ENCODE assay signal across 27 cellular contexts in genomic region chr1:8951246-8951645, GRCh38. TPM values are rescaled to one million over a fixed set of nuclear protein-coding genes. Genes with fewer than 3 reads are reported as not detected.
DNase-seq lines count a peak whose midpoint lies in the region; ATAC-seq and TF ChIP-seq lines count a peak whose summit lies in the region.
"Had no signal": no experiment of that assay in that cellular context is flagged by ENCODE, and none has a peak within 500 bp of the region (broad histone marks: within the 10 kb centered on the region; RNA-seq: fewer than 3 reads in every experiment).

No MANE protein-coding gene starts in this region.

- H3K4me1 ChIP-seq in endodermal cell (ENCODE audit: control insufficient read depth, insufficient read depth, low read length), result no peaks in the 10 kb centered on the region

- WGBS in endodermal cell (ENCODE audit: insufficient coverage in 1 of 2, insufficient read length in 1 of 2), 2 experiments, result 47 to 66% methylated on average over 5 to 6 of the region's 6 CpGs

- TF ChIP-seq CTCF in endodermal cell (conservative IDR thresholded peaks at IDR 0.05) (no peak), mesothelial cell of epicardium (IDR thresholded peaks at IDR 0.05; ENCODE audit: unreplicated experiment) (no peak)

- intact Hi-C loops in activated T-helper 1 cell treated with anti-CD3 and anti-CD28 coated beads, Interleukin-12 subunit alpha, Interleukin-12 subunit beta, Interleukin-2, Interleukin-4 antibody, amounts not matched to agents 30 ng/mL and 10 ng/mL and 1 ng/mL, durations not matched to agents 14 hours and 24 hours and 36 hours (cut with micrococcal nuclease), result no loop called here

- no peak overlapping the region for H3K9ac ChIP-seq in endodermal cell (ENCODE audit: extremely low read depth, low read length, poor library complexity, severe bottlenecking)
- H3K9ac ChIP-seq: BLaER1, GM23248, KMS-11 had no signal

- H3K9me3 Mint-ChIP-seq in activated naive CD4-positive, alpha-beta T cell treated with anti-CD3 and anti-CD28 coated beads, Interleukin-2, amount 10 ng/mL, durations not matched to agents 7 days and 5 days, result peaks cover 1% of the 10 kb centered on the region
- H3K9me3 Mint-ChIP-seq in activated T-helper 1 cell treated with anti-CD3 and anti-CD28 coated beads, Interleukin-12 subunit alpha, Interleukin-12 subunit beta, Interleukin-2, Interleukin-4 antibody, amounts not matched to agents 30 ng/mL and 10 ng/mL and 1 ng/mL, durations not matched to agents 14 hours and 24 hours and 36 hours, result no peaks in the 10 kb centered on the region
- H3K9me3 Mint-ChIP-seq in endodermal cell (no peaks in the 10 kb centered on the region), mesothelial cell of epicardium (no peaks in the 10 kb centered on the region)
- H3K9me3 Mint-ChIP-seq: CD8-positive, alpha-beta memory T cell; HFFc6 had no signal

- no peaks in the 10 kb centered on the region for H3K27me3 ChIP-seq in endodermal cell (ENCODE audit: control insufficient read depth, insufficient read depth, low read length, poor library complexity, severe bottlenecking)
- H3K27me3 ChIP-seq: BLaER1 had no signal

- CTCF ChIA-PET in activated naive CD4-positive, alpha-beta T cell treated with anti-CD3 and anti-CD28 coated beads, Interleukin-2, amount 10 ng/mL, durations not matched to agents 7 days and 5 days (lab: Charles Lee), result interaction anchor here (1.1 kb wide), 1 partner anchor 39 kb away, joined by 3 read pairs; no protein-coding TSS in a partner anchor

- H3K9me3 ChIP-seq in endodermal cell (ENCODE audit: control insufficient read depth, low read length), result no peaks in the 10 kb centered on the region
- H3K9me3 ChIP-seq: BLaER1 had no signal

- no peak for DNase-seq in activated naive CD4-positive, alpha-beta T cell treated with anti-CD3 and anti-CD28 coated beads, Interleukin-2, amount 10 ng/mL, durations not matched to agents 7 days and 5 days
- DNase-seq in activated naive CD4-positive, alpha-beta T cell treated with anti-CD3 and anti-CD28 coated beads, Interleukin-2, amount 50 U/mL, for 16 hours, result no peak
- DNase-seq in activated T-helper 1 cell treated with anti-CD3 and anti-CD28 coated beads, Interleukin-12 subunit alpha, Interleukin-12 subunit beta, Interleukin-2, Interleukin-4 antibody, amounts not matched to agents 30 ng/mL and 10 ng/mL and 1 ng/mL, durations not matched to agents 14 hours and 24 hours and 36 hours (ENCODE audit: low spot score), result no peak
- DNase-seq in endodermal cell (no peak), superior temporal gyrus (ENCODE audit: extremely low spot score) (peak; percentile 20), SW480 (ENCODE audit: low spot score) (no peak), mesothelial cell of epicardium (ENCODE audit: low spot score in 2 of 2, unreplicated experiment in 2 of 2) (no peak)
- DNase-seq: CD8-positive, alpha-beta memory T cell; DMS79; GDM1; GM23248; HFFc6; NCI-H1048; NCI-H1436 treated with DMSO at 0.1 percent for 48 hours; NCI-H2029 treated with DMSO at 0.1 percent for 48 hours; NCI-H2171 treated with DMSO at 0.1 percent for 48 hours; NCI-H774; PC-3 had no signal

- H3K27ac Mint-ChIP-seq in activated naive CD4-positive, alpha-beta T cell treated with anti-CD3 and anti-CD28 coated beads, Interleukin-2, amount 10 ng/mL, durations not matched to agents 7 days and 5 days, result peak overlapping the region; percentile 83
- H3K27ac Mint-ChIP-seq in activated T-helper 1 cell treated with anti-CD3 and anti-CD28 coated beads, Interleukin-12 subunit alpha, Interleukin-12 subunit beta, Interleukin-2, Interleukin-4 antibody, amounts not matched to agents 30 ng/mL and 10 ng/mL and 1 ng/mL, durations not matched to agents 14 hours and 24 hours and 36 hours, result peak overlapping the region; percentile 53
- H3K27ac Mint-ChIP-seq in endodermal cell (no peak overlapping the region), mesothelial cell of epicardium (no peak overlapping the region)
- H3K27ac Mint-ChIP-seq: HFFc6 had no signal

- no peak overlapping the region for H3K4me3 ChIP-seq in endodermal cell (ENCODE audit: low read length)
- H3K4me3 ChIP-seq: BLaER1, GM12878, GM23248 had no signal

- peaks cover 57% of the 10 kb centered on the region for H3K36me3 Mint-ChIP-seq in activated naive CD4-positive, alpha-beta T cell treated with anti-CD3 and anti-CD28 coated beads, Interleukin-2, amount 10 ng/mL, durations not matched to agents 7 days and 5 days
- H3K36me3 Mint-ChIP-seq in activated T-helper 1 cell treated with anti-CD3 and anti-CD28 coated beads, Interleukin-12 subunit alpha, Interleukin-12 subunit beta, Interleukin-2, Interleukin-4 antibody, amounts not matched to agents 30 ng/mL and 10 ng/mL and 1 ng/mL, durations not matched to agents 14 hours and 24 hours and 36 hours (ENCODE audit: low read depth), result peaks cover 27% of the 10 kb centered on the region
- H3K36me3 Mint-ChIP-seq in endodermal cell (ENCODE audit: low read depth) (no peaks in the 10 kb centered on the region), mesothelial cell of epicardium (no peaks in the 10 kb centered on the region)
- H3K36me3 Mint-ChIP-seq: CD8-positive, alpha-beta memory T cell had no signal

- H3K4me3 Mint-ChIP-seq in activated naive CD4-positive, alpha-beta T cell treated with anti-CD3 and anti-CD28 coated beads, Interleukin-2, amount 10 ng/mL, durations not matched to agents 7 days and 5 days, result no peak overlapping the region
- no peak overlapping the region for H3K4me3 Mint-ChIP-seq in activated T-helper 1 cell treated with anti-CD3 and anti-CD28 coated beads, Interleukin-12 subunit alpha, Interleukin-12 subunit beta, Interleukin-2, Interleukin-4 antibody, amounts not matched to agents 30 ng/mL and 10 ng/mL and 1 ng/mL, durations not matched to agents 14 hours and 24 hours and 36 hours
- H3K4me3 Mint-ChIP-seq in endodermal cell (no peak overlapping the region), mesothelial cell of epicardium (no peak overlapping the region)
- H3K4me3 Mint-ChIP-seq: HFFc6 had no signal

- peaks cover 73% of the 10 kb centered on the region for H3K4me1 Mint-ChIP-seq in activated naive CD4-positive, alpha-beta T cell treated with anti-CD3 and anti-CD28 coated beads, Interleukin-2, amount 10 ng/mL, durations not matched to agents 7 days and 5 days
- peaks cover 41% of the 10 kb centered on the region for H3K4me1 Mint-ChIP-seq in activated T-helper 1 cell treated with anti-CD3 and anti-CD28 coated beads, Interleukin-12 subunit alpha, Interleukin-12 subunit beta, Interleukin-2, Interleukin-4 antibody, amounts not matched to agents 30 ng/mL and 10 ng/mL and 1 ng/mL, durations not matched to agents 14 hours and 24 hours and 36 hours (ENCODE audit: low read depth)
- H3K4me1 Mint-ChIP-seq in endodermal cell (peaks cover 1% of the 10 kb centered on the region), mesothelial cell of epicardium (no peaks in the 10 kb centered on the region)

- H3K36me3 ChIP-seq in endodermal cell (ENCODE audit: control insufficient read depth, insufficient read depth, low read length), result no peaks in the 10 kb centered on the region
- H3K36me3 ChIP-seq: BLaER1 had no signal

- no peaks in the 10 kb centered on the region for H3K27me3 Mint-ChIP-seq in activated naive CD4-positive, alpha-beta T cell treated with anti-CD3 and anti-CD28 coated beads, Interleukin-2, amount 10 ng/mL, durations not matched to agents 7 days and 5 days
- H3K27me3 Mint-ChIP-seq in activated T-helper 1 cell treated with anti-CD3 and anti-CD28 coated beads, Interleukin-12 subunit alpha, Interleukin-12 subunit beta, Interleukin-2, Interleukin-4 antibody, amounts not matched to agents 30 ng/mL and 10 ng/mL and 1 ng/mL, durations not matched to agents 14 hours and 24 hours and 36 hours (ENCODE audit: insufficient read depth), result no peaks in the 10 kb centered on the region
- H3K27me3 Mint-ChIP-seq in endodermal cell (ENCODE audit: insufficient read depth) (no peaks in the 10 kb centered on the region), mesothelial cell of epicardium (ENCODE audit: low read depth) (no peaks in the 10 kb centered on the region)

- H3K27ac ChIP-seq in endodermal cell (ENCODE audit: low read depth, low read length), result peak overlapping the region; percentile 73
- H3K27ac ChIP-seq: BLaER1, GM23248, KMS-11, RWPE1 had no signal

- no peak for ATAC-seq in HG02763 (IDR thresholded peaks at IDR 0.05; ENCODE audit: unreplicated experiment)
- ATAC-seq: GM12878, HepG2, PC-3 had no signal

RNA-seq across cellular contexts. Expression of gene CA6, which starts 5.6 kb away (rescaled TPM):
- total RNA-seq in activated T-helper 1 cell treated with anti-CD3 and anti-CD28 coated beads, Interleukin-12 subunit alpha, Interleukin-12 subunit beta, Interleukin-2, Interleukin-4 antibody, amounts not matched to agents 30 ng/mL and 10 ng/mL and 1 ng/mL, durations not matched to agents 14 hours and 24 hours and 36 hours, result 2.2 and 2.6 TPM in 2 replicates
- total RNA-seq in endodermal cell (not detected), mesothelial cell of epicardium (not detected in 3 replicates)
- polyA plus RNA-seq in endodermal cell (2013, experiment 1 of 2), result not detected
- not detected for polyA plus RNA-seq in endodermal cell (2013, experiment 2 of 2)
- total RNA-seq: A172, GM12878, GM23248, HepG2, HFFc6, M059J, NCI-H460 had no signal
- polyA plus RNA-seq: GM12878, GM23248, HepG2 had no signal

Comparison
In these comparisons a context has a peak if more than half of its experiments do, and no peak if none do; other contexts are left out.
1. H3K27ac Mint-ChIP-seq: peak in activated naive CD4-positive, alpha-beta T cell treated with anti-CD3 and anti-CD28 coated beads, Interleukin-2, amount 10 ng/mL, durations not matched to agents 7 days and 5 days (single experiment) and activated T-helper 1 cell treated with anti-CD3 and anti-CD28 coated beads, Interleukin-12 subunit alpha, Interleukin-12 subunit beta, Interleukin-2, Interleukin-4 antibody, amounts not matched to agents 30 ng/mL and 10 ng/mL and 1 ng/mL, durations not matched to agents 14 hours and 24 hours and 36 hours (single experiment); none in endodermal cell (single experiment) and mesothelial cell of epicardium (single experiment).